In the genomic region with DNA sequence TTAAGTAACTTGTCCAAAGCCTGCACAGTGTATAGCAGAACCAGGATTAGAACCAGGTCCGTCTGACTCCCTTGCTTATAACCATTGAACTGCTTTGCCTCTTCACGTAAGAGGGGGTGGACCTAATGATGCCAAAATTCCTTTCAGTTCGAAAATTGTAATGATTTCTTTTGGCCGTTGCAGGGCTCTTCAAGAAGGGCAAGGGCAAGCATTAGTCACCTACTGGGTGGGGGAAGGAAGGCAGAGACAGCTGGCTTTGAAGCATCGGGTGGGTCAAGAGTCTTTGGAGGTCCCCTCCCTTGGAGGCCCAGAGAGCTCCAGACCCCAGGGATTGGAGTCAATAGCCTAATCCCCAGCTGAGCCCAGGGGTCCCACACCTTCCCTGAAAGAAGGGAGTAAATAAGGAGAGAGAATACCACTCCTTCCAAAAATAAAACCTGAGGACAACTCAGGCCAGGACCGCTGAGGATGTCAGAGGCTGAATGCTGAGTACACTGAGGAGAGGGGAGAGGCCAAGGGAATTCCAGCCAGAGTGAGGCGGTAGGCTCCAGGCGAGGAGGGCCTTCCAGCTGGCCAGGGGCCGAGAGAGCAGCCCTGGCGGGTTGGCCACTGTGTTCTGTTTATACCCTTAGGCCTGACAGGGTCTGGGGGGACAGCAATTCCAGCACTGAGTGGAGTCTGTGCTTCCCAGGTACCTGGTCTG, we compare ENCODE assay signal across 1 cellular context.
TF ChIP-seq lines count a peak whose summit lies in the region.

No MANE protein-coding gene starts in this region.

TF ChIP-seq in K562, 482 proteins besides CTCF, POLR2A, EP300 and RAD21:
- TF ChIP-seq, protein P1, sequence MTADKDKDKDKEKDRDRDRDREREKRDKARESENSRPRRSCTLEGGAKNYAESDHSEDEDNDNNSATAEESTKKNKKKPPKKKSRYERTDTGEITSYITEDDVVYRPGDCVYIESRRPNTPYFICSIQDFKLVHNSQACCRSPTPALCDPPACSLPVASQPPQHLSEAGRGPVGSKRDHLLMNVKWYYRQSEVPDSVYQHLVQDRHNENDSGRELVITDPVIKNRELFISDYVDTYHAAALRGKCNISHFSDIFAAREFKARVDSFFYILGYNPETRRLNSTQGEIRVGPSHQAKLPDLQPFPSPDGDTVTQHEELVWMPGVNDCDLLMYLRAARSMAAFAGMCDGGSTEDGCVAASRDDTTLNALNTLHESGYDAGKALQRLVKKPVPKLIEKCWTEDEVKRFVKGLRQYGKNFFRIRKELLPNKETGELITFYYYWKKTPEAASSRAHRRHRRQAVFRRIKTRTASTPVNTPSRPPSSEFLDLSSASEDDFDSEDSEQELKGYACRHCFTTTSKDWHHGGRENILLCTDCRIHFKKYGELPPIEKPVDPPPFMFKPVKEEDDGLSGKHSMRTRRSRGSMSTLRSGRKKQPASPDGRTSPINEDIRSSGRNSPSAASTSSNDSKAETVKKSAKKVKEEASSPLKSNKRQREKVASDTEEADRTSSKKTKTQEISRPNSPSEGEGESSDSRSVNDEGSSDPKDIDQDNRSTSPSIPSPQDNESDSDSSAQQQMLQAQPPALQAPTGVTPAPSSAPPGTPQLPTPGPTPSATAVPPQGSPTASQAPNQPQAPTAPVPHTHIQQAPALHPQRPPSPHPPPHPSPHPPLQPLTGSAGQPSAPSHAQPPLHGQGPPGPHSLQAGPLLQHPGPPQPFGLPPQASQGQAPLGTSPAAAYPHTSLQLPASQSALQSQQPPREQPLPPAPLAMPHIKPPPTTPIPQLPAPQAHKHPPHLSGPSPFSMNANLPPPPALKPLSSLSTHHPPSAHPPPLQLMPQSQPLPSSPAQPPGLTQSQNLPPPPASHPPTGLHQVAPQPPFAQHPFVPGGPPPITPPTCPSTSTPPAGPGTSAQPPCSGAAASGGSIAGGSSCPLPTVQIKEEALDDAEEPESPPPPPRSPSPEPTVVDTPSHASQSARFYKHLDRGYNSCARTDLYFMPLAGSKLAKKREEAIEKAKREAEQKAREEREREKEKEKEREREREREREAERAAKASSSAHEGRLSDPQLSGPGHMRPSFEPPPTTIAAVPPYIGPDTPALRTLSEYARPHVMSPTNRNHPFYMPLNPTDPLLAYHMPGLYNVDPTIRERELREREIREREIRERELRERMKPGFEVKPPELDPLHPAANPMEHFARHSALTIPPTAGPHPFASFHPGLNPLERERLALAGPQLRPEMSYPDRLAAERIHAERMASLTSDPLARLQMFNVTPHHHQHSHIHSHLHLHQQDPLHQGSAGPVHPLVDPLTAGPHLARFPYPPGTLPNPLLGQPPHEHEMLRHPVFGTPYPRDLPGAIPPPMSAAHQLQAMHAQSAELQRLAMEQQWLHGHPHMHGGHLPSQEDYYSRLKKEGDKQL (CRISPR knock-in tag; IDR thresholded peaks at IDR 0.05; ENCODE audit: borderline replicate concordance): no peak
- no peak for TF ChIP-seq FOXP1 (CRISPR knock-in tag; IDR thresholded peaks at IDR 0.05)
- TF ChIP-seq FOXA1 (IDR thresholded peaks at IDR 0.05; ENCODE audit: borderline replicate concordance): no peak
